In genomic region chr6:108463789-108464188, GRCh38 we compare ENCODE assay signal across 1 cellular context.
TF ChIP-seq lines count a peak whose summit lies in the region.

No MANE protein-coding gene starts in this region.

TF ChIP-seq in HCT116, 20 proteins besides CTCF, POLR2A, EP300 and RAD21 (continued from another document):
- TF ChIP-seq CBX3 (IDR thresholded peaks at IDR 0.05; ENCODE audit: low read depth) (no peak), SP1 (IDR thresholded peaks at IDR 0.05; ENCODE audit: low read depth) (no peak), TCF7L2 (IDR thresholded peaks at IDR 0.05; ENCODE audit: borderline replicate concordance, extremely low read depth, insufficient read depth, insufficient read length) (no peak), JUND (IDR thresholded peaks at IDR 0.05) (no peak), CEBPB (IDR thresholded peaks at IDR 0.05; ENCODE audit: low read depth) (no peak), ZFX (IDR thresholded peaks at IDR 0.05) (no peak), POLR2AphosphoS5 (IDR thresholded peaks at IDR 0.05; ENCODE audit: low read depth, low read length) (no peak), ZNF274 (IDR thresholded peaks at IDR 0.05; ENCODE audit: low read depth, low read length) (no peak)
